Comparison of ENCODE assay signal across 23 cellular contexts in the genomic region with DNA sequence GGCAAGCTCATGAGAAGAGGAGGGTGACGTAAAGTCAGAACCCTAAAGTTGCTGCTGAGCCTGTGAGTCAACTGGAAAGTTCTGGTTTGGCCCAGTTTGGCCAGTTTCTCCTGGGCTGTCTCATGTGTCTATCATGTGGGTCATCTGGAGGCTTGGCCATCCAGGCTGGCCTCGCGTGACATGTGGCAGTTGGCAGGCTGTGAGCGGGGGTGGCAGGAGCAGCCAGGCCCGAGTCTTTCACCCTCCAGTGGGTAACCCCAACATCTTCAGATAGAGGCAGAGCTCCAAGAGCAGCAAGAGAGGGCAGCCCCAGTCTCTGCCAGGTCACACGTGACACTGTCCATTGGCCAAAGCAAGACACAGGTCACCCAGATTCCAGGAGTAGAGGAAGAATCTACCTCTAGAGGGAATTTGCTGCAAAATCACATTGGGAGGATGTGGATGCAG. TPM values are rescaled to one million over a fixed set of nuclear protein-coding genes. Genes with fewer than 3 reads are reported as not detected.
DNase-seq lines count a peak whose midpoint lies in the region; ATAC-seq and TF ChIP-seq lines count a peak whose summit lies in the region.
"Had no signal": no experiment of that assay in that cellular context is flagged by ENCODE, and none has a peak within 500 bp of the region (broad histone marks: within the 10 kb centered on the region; RNA-seq: fewer than 3 reads in every experiment).

No MANE protein-coding gene starts in this region.

- DNase-seq in heart right ventricle (no peak), left ventricle myocardium inferior (no peak), glomerular visceral epithelial cell (ENCODE audit: extremely low spot score) (peak; percentile 81), neuronal stem cell (ENCODE audit: low spot score) (no peak), tibial artery (peak; percentile 30 to 79), MCF 10A (ENCODE audit: unreplicated experiment) (no peak)
- DNase-seq: activated gamma-delta T cell treated with Interleukin-2 at 50 U/mL for 16 hours; activated T-cell treated with anti-CD3 and anti-CD28 coated beads, Interleukin-2, amount 50 U/mL, for 1 hour; BE2C; brain microvascular endothelial cell; H7; KBM-7; MM.1S; naive thymus-derived CD4-positive, alpha-beta T cell; NCI-H1436 treated with DMSO at 0.1 percent for 48 hours; NCI-H524 treated with DMSO at 0.1 percent for 48 hours; Peyer's patch; substantia nigra had no signal

- H3K23ac ChIP-seq in neuronal stem cell (ENCODE audit: low read depth, low read length, poor library complexity) = peak overlapping the region; percentile 77

- H3K4me2 ChIP-seq in neuronal stem cell (ENCODE audit: insufficient read depth, low read length, poor library complexity, severe bottlenecking) = no peak overlapping the region

- no peak overlapping the region for H2BK5ac ChIP-seq in neuronal stem cell (ENCODE audit: low read length)

- WGBS in heart right ventricle, 2 donors = 66% methylated on average over 6 of the region's 6 CpGs
- no CpG with 5 or more reads among the region's 6 CpGs for WGBS in neuronal stem cell (ENCODE audit: extremely low coverage in 2 of 2, insufficient read length in 2 of 2, insufficient replicate concordance in 1 of 2), 2 donors

- H3K9me3 ChIP-seq in heart right ventricle (no peaks in the 10 kb centered on the region), left ventricle myocardium inferior (replicated peaks) (no peaks in the 10 kb centered on the region), neuronal stem cell (replicated peaks in 1 of 2; ENCODE audit: control insufficient read depth in 2 of 2, insufficient read depth in 1 of 2, low read depth in 1 of 2, low read length in 2 of 2) (peaks cover 3 to 21% of the 10 kb centered on the region in 2 donors), tibial artery (no peaks in the 10 kb centered on the region)
- H3K9me3 ChIP-seq: BE2C, colonic mucosa, Peyer's patch, SJSA1 had no signal

- H3K9me3 Mint-ChIP-seq in MCF 10A (ENCODE audit: unreplicated experiment) = no peaks in the 10 kb centered on the region
- H3K9me3 Mint-ChIP-seq: T-helper 1 cell treated with Interleukin-12 subunit alpha and Interleukin-12 subunit beta and Interleukin-4 antibody, amounts not matched to agents 30 μg/mL and 1 μg/mL, for 36 hours had no signal

- CTCF ChIA-PET in MCF 10A (lab: Yijun Ruan, JAX) = interaction anchor here (0.8 kb wide), 1 partner anchor 9 kb away, joined by 4 read pairs; no protein-coding TSS in a partner anchor

- no peak overlapping the region for H3K4me3 Mint-ChIP-seq in MCF 10A (ENCODE audit: unreplicated experiment)
- H3K4me3 Mint-ChIP-seq: naive thymus-derived CD4-positive, alpha-beta T cell; T-helper 1 cell treated with Interleukin-12 subunit alpha and Interleukin-12 subunit beta and Interleukin-4 antibody, amounts not matched to agents 30 μg/mL and 1 μg/mL, for 36 hours had no signal

- ATAC-seq in heart right ventricle (peak in 7 of 8 donors; percentile 11 to 61 (median 43)), GM19351 (IDR thresholded peaks at IDR 0.05; ENCODE audit: unreplicated experiment) (no peak), GM21737 (IDR thresholded peaks at IDR 0.05; ENCODE audit: unreplicated experiment) (no peak)
- ATAC-seq: naive thymus-derived CD4-positive, alpha-beta T cell had no signal

- no peaks in the 10 kb centered on the region for H3K36me3 ChIP-seq in heart right ventricle
- no peaks in the 10 kb centered on the region for H3K36me3 ChIP-seq in left ventricle myocardium inferior
- H3K36me3 ChIP-seq in neuronal stem cell (replicated peaks in 1 of 2; ENCODE audit: control insufficient read depth in 2 of 2, insufficient read depth in 2 of 2, low read length in 2 of 2) = peaks cover 2 to 10% of the 10 kb centered on the region in 2 donors
- H3K36me3 ChIP-seq in tibial artery = no peaks in the 10 kb centered on the region
- H3K36me3 ChIP-seq: BE2C, brain microvascular endothelial cell, colonic mucosa, Peyer's patch, SJSA1 had no signal

- H3K79me1 ChIP-seq in neuronal stem cell (ENCODE audit: low read depth, low read length) = peaks cover 3% of the 10 kb centered on the region

- no peak overlapping the region for H4K91ac ChIP-seq in neuronal stem cell (ENCODE audit: low read depth, low read length, poor library complexity)

- POLR2A ChIA-PET in MCF 10A (lab: Yijun Ruan, JAX) = interaction anchor here (0.6 kb wide), 1 partner anchor 38 kb away, joined by 3 read pairs; no protein-coding TSS in a partner anchor

- TF ChIP-seq CTCF in heart right ventricle (IDR thresholded peaks at IDR 0.05) = no peak
- no peak for TF ChIP-seq CTCF in left ventricle myocardium inferior (IDR thresholded peaks at IDR 0.05; ENCODE audit: borderline replicate concordance)
- no peak for TF ChIP-seq CTCF in tibial artery (IDR thresholded peaks at IDR 0.05)
- TF ChIP-seq CTCF in MCF 10A (IDR thresholded peaks at IDR 0.05; ENCODE audit: unreplicated experiment) = no peak

- H3K14ac ChIP-seq in neuronal stem cell (ENCODE audit: low read length) = peak overlapping the region; percentile 73

- H3K4me1 Mint-ChIP-seq in MCF 10A (ENCODE audit: insufficient read depth, unreplicated experiment) = peaks cover 7% of the 10 kb centered on the region
- H3K4me1 Mint-ChIP-seq: naive thymus-derived CD4-positive, alpha-beta T cell had no signal

- H3K18ac ChIP-seq in neuronal stem cell (ENCODE audit: low read length) = no peak overlapping the region

- no peak overlapping the region for H4K8ac ChIP-seq in neuronal stem cell (ENCODE audit: low read depth, low read length)

- no peaks in the 10 kb centered on the region for H3K27me3 Mint-ChIP-seq in MCF 10A (ENCODE audit: insufficient read depth, unreplicated experiment)

- H2BK12ac ChIP-seq in neuronal stem cell (ENCODE audit: low read length) = no peak overlapping the region

- peak overlapping the region; percentile 26 for H2AK5ac ChIP-seq in neuronal stem cell (ENCODE audit: low read depth, low read length)

- H3K4me3 ChIP-seq in heart right ventricle (no peak overlapping the region), left ventricle myocardium inferior (no peak overlapping the region), neuronal stem cell (ENCODE audit: low read length in 2 of 2) (no peak overlapping the region), tibial artery (no peak overlapping the region)
- H3K4me3 ChIP-seq: colonic mucosa, Peyer's patch, SJSA1 had no signal

- no peak overlapping the region for H2BK120ac ChIP-seq in neuronal stem cell (ENCODE audit: low read depth, low read length)

- no peak overlapping the region for H3K27ac Mint-ChIP-seq in MCF 10A (ENCODE audit: low read depth, unreplicated experiment)
- H3K27ac Mint-ChIP-seq: naive thymus-derived CD4-positive, alpha-beta T cell; T-helper 1 cell treated with Interleukin-12 subunit alpha and Interleukin-12 subunit beta and Interleukin-4 antibody, amounts not matched to agents 30 μg/mL and 1 μg/mL, for 36 hours had no signal

- intact Hi-C loops in heart right ventricle (cut with DNase I) = no loop called here
- intact Hi-C loops in left ventricle myocardium inferior (cut with micrococcal nuclease) = no loop called here
- intact Hi-C loops in tibial artery (cut with DNase I; ENCODE audit: low total_unique reads) = no loop called here
- intact Hi-C loops in MCF 10A (cut with micrococcal nuclease) = no loop called here

- H3K27me3 ChIP-seq in heart right ventricle (no peaks in the 10 kb centered on the region), left ventricle myocardium inferior (ENCODE audit: low read depth) (no peaks in the 10 kb centered on the region), neuronal stem cell (ENCODE audit: control insufficient read depth in 3 of 3, insufficient read depth in 3 of 3, low read depth in 1 of 3, low read length in 3 of 3) (no peaks in the 10 kb centered on the region), tibial artery (no peaks in the 10 kb centered on the region)
- H3K27me3 ChIP-seq: BE2C, brain microvascular endothelial cell, colonic mucosa, Peyer's patch, SJSA1 had no signal

- peaks cover 14% of the 10 kb centered on the region for H3K36me3 Mint-ChIP-seq in MCF 10A (ENCODE audit: insufficient read depth, unreplicated experiment)
- H3K36me3 Mint-ChIP-seq: naive thymus-derived CD4-positive, alpha-beta T cell had no signal

- H3K4me1 ChIP-seq in heart right ventricle = peaks cover 3 to 57% (median 21%) of the 10 kb centered on the region in 9 donors
- H3K4me1 ChIP-seq in left ventricle myocardium inferior = peaks cover 63% of the 10 kb centered on the region
- H3K4me1 ChIP-seq in neuronal stem cell (ENCODE audit: control insufficient read depth in 2 of 2, insufficient read depth in 1 of 2, low read depth in 1 of 2, low read length in 2 of 2) = peaks cover 0 to 8% of the 10 kb centered on the region in 2 donors
- H3K4me1 ChIP-seq in tibial artery = peaks cover 0 to 44% (median 20%) of the 10 kb centered on the region in 4 donors
- H3K4me1 ChIP-seq: BE2C, SJSA1 had no signal

- H3K9ac ChIP-seq in neuronal stem cell (ENCODE audit: low read depth, low read length, poor library complexity) = peak overlapping the region; percentile 74

- no peak overlapping the region for H2AFZ ChIP-seq in neuronal stem cell (ENCODE audit: low read length)

- H3K4ac ChIP-seq in neuronal stem cell (ENCODE audit: low read length) = no peak overlapping the region

- no peak overlapping the region for H2BK15ac ChIP-seq in neuronal stem cell (ENCODE audit: low read length)

- no TSS peak for BruUV-seq in MCF 10A (replicated peaks; lab: Mats Ljungman, UMichigan)

- H3K27ac ChIP-seq in heart right ventricle (peak overlapping the region in 4 of 10 donors; percentile 26 to 68 (median 44)), left ventricle myocardium inferior (replicated peaks) (no peak overlapping the region), neuronal stem cell (replicated peaks; ENCODE audit: low read length) (no peak overlapping the region), tibial artery (peak overlapping the region; percentile 64 to 74)
- H3K27ac ChIP-seq: brain microvascular endothelial cell, colonic mucosa, Peyer's patch, SJSA1 had no signal

RNA-seq across cellular contexts. Expression of a gene that starts 51.5 kb away (rescaled TPM):
- total RNA-seq in heart right ventricle (100 to 1,000 TPM; 280 to 484 (median 406) TPM), left ventricle myocardium inferior (346 TPM), MCF 10A (2022) (5.0 and 5.3 TPM in 2 replicates)
- polyA plus RNA-seq in heart right ventricle = 100 to 1,000 TPM in 1 of 2 donors, 10 to 100 TPM in 1; 81.8 to 298 TPM
- polyA plus RNA-seq in neuronal stem cell (2013, experiment 1 of 2) = 32.6 TPM
- polyA plus RNA-seq in neuronal stem cell (2013, experiment 2 of 2) = 31.7 TPM
- total RNA-seq: naive thymus-derived CD4-positive, alpha-beta T cell had no signal
- polyA plus RNA-seq: naive thymus-derived CD4-positive, alpha-beta T cell had no signal

Comparison
In these comparisons a context has a peak if more than half of its experiments do, and no peak if none do; other contexts are left out.
1. ATAC-seq: peak in heart right ventricle (7 of 8); none in GM19351 (single experiment) and GM21737 (single experiment).
2. DNase-seq: peak in glomerular visceral epithelial cell (single experiment) and tibial artery (2 of 2); none in heart right ventricle (0 of 2), left ventricle myocardium inferior (single experiment), neuronal stem cell (single experiment) and MCF 10A (single experiment).
3. H3K27ac ChIP-seq: peak in tibial artery (2 of 2); none in left ventricle myocardium inferior (single experiment) and neuronal stem cell (single experiment).
4. RNA of a gene that starts 51.5 kb away (total RNA-seq): 280 to 484 TPM in heart right ventricle and 346 TPM in left ventricle myocardium inferior (single experiment); 5.0 to 5.3 TPM in MCF 10A; every median in the first group is over 10 times any median in the second.